ENCODE assay signal across 14 cellular contexts in genomic region chr17:60180380-60180779, GRCh38. TPM values are rescaled to one million over a fixed set of nuclear protein-coding genes. Genes with fewer than 3 reads are reported as not detected.
"Had no signal": no experiment of that assay in that cellular context is flagged by ENCODE, and none has a peak within 500 bp of the region (broad histone marks: within the 10 kb centered on the region; RNA-seq: fewer than 3 reads in every experiment).

No MANE protein-coding gene starts in this region.

RNA-seq across cellular contexts. Expression of gene CA4, which starts 30.6 kb away (rescaled TPM):
- total RNA-seq: activated B cell treated with CpG ODN at 0.5 μM for 24 hours; activated CD4-positive, alpha-beta memory T cell treated with anti-CD3 and anti-CD28 coated beads for 36 hours; activated CD4-positive, alpha-beta T cell treated with anti-CD3 and anti-CD28 coated beads, Interleukin-2, amount 10 ng/mL, durations not matched to agents 24 days and 14 days; activated CD8-positive, alpha-beta memory T cell treated with anti-CD3 and anti-CD28 coated beads for 36 hours; activated CD8-positive, alpha-beta T cell treated with anti-CD3 and anti-CD28 coated beads for 36 hours; activated naive CD4-positive, alpha-beta T cell treated with anti-CD3 and anti-CD28 coated beads, Interleukin-2, amount 50 U/mL, for 72 hours; activated naive CD8-positive, alpha-beta T cell treated with anti-CD3 and anti-CD28 coated beads for 36 hours; activated T-helper 2 cell treated with anti-CD3 and anti-CD28 coated beads, Interferon-gamma antibody, Interleukin-2, Interleukin-4, amounts not matched to agents 10 μg/mL and 5 μg/mL and 100 μg/mL, durations not matched to agents 14 hours and 24 hours and 36 hours; astrocyte; chondrocyte; T-cell; T-helper 1 cell treated with Interleukin-12 subunit alpha and Interleukin-12 subunit beta and Interleukin-4 antibody, amounts not matched to agents 30 ng/mL and 1 ng/mL, for 36 hours; T-helper 17 cell; T-helper 2 cell treated with Interferon-gamma antibody and Interleukin-4, amounts not matched to agents 100 ng/mL and 5 ng/mL, for 36 hours had no signal
